In genomic region chr13:114017028-114017630, GRCh38 we compare ENCODE assay signal across 2 cellular contexts.
A peak's percentile ranks its signal among the peaks of the same experiment; 100 is the strongest.
TF ChIP-seq lines count a peak whose summit lies in the region.

No MANE protein-coding gene starts in this region.

TF ChIP-seq in GM23338, 12 proteins besides CTCF, POLR2A, EP300 and RAD21 (continued from another document):
- no peak for TF ChIP-seq ZNF462 (CRISPR knock-in tag; IDR thresholded peaks at IDR 0.05)
- TF ChIP-seq EZH2 (IDR thresholded peaks at IDR 0.05; ENCODE audit: low read depth, unreplicated experiment): no peak
- TF ChIP-seq POLR2AphosphoS5 (IDR thresholded peaks at IDR 0.05; ENCODE audit: low read depth): no peak
- no peak for TF ChIP-seq STAT1 (IDR thresholded peaks at IDR 0.05; ENCODE audit: unreplicated experiment)
- TF ChIP-seq CREB1 (CRISPR knock-in tag; IDR thresholded peaks at IDR 0.05; ENCODE audit: low read depth): no peak
- no peak for TF ChIP-seq ZNF114 (CRISPR knock-in tag; IDR thresholded peaks at IDR 0.05)
- TF ChIP-seq EZH2phosphoT487 (IDR thresholded peaks at IDR 0.05; ENCODE audit: unreplicated experiment): no peak
- TF ChIP-seq REST (IDR thresholded peaks at IDR 0.05; ENCODE audit: unreplicated experiment): no peak
- no peak for TF ChIP-seq ETS1 (IDR thresholded peaks at IDR 0.05)
- no peak for TF ChIP-seq ZNF331 (CRISPR knock-in tag; IDR thresholded peaks at IDR 0.05; ENCODE audit: low read depth)
- no peak for TF ChIP-seq JUNB (IDR thresholded peaks at IDR 0.05; ENCODE audit: unreplicated experiment)
TF ChIP-seq in GM23338: peak in this region for 0.

TF ChIP-seq in HepG2, 621 proteins besides CTCF, POLR2A, EP300 and RAD21 (continued from another document):
- TF ChIP-seq DZIP1 (CRISPR knock-in tag; IDR thresholded peaks at IDR 0.05) (no peak), GLI4 (CRISPR knock-in tag; IDR thresholded peaks at IDR 0.05; ENCODE audit: borderline replicate concordance) (no peak), ZNF263 (CRISPR knock-in tag; IDR thresholded peaks at IDR 0.05) (0 out of 2 replicates have a peak, but pooled peaks have one; percentile 36), TAF15 (IDR thresholded peaks at IDR 0.05; ENCODE audit: low read depth, low read length, poor library complexity, severe bottlenecking) (no peak), TAF1 (CRISPR knock-in tag; IDR thresholded peaks at IDR 0.05) (no peak)
